16 cellular contexts compared by ENCODE assay signal in the genomic region with DNA sequence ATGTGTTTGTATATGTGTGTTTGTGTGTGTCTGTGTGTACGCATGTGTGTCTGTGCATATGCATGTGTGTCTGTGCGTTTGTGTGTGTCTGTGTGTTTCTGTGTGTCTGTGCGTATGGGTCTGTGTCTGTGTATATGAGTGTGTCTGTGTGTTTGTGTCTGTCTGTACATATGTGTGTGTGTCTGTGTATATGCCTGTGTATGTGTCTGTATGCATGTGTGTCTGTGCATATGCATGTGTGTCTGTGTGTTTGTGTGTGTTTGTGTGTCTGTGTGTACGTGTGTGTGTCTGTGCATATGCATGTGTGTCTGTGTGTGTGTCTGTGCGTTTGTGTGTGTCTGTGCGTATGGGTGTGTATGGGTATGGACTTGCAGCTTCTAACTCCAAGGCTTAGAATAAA.
A peak's percentile ranks its signal among the peaks of the same experiment; 100 is the strongest.
DNase-seq lines count a peak whose midpoint lies in the region; ATAC-seq, FAIRE-seq and TF ChIP-seq lines count a peak whose summit lies in the region.
"Had no signal": no experiment of that assay in that cellular context is flagged by ENCODE, and none has a peak within 500 bp of the region (broad histone marks: within the 10 kb centered on the region; RNA-seq: fewer than 3 reads in every experiment).

No MANE protein-coding gene starts in this region.

- H2AFZ ChIP-seq in IMR-90 (replicated peaks; ENCODE audit: low read length, poor library complexity): no peak overlapping the region
- H2AFZ ChIP-seq in mesenchymal stem cell (ENCODE audit: low read depth, low read length): no peak overlapping the region

- DNase-seq in activated naive CD4-positive, alpha-beta T cell treated with anti-CD3 and anti-CD28 coated beads for 36 hours: no peak
- DNase-seq in activated naive CD4-positive, alpha-beta T cell treated with anti-CD3 and anti-CD28 coated beads, Interleukin-2, amount 50 U/mL, for 72 hours (ENCODE audit: low spot score in 2 of 2): no peak
- DNase-seq in IMR-90 (no peak), mesenchymal stem cell (no peak), urothelium cell line (ENCODE audit: low spot score) (no peak), UCSD-AML1 (lab: John Stamatoyannopoulos, UW; ENCODE audit: unreplicated experiment) (no peak), cerebellar cortex (ENCODE audit: low spot score) (no peak)
- no peak for DNase-seq in effector CD8-positive, alpha-beta T cell (lab: John Stamatoyannopoulos, UW)
- DNase-seq: 8988T; AML-193; Caco-2; CD8-positive, alpha-beta memory T cell; DND-41; GDM1; H7 had no signal

- no peaks in the 10 kb centered on the region for H3K9me3 Mint-ChIP-seq in activated naive CD4-positive, alpha-beta T cell treated with anti-CD3 and anti-CD28 coated beads for 36 hours
- H3K9me3 Mint-ChIP-seq in activated naive CD4-positive, alpha-beta T cell treated with anti-CD3 and anti-CD28 coated beads, Interleukin-2, amount 50 U/mL, for 72 hours: peaks cover 3 to 6% of the 10 kb centered on the region in 2 donors

- TF ChIP-seq CTCF in IMR-90 (conservative IDR thresholded peaks at IDR 0.05; ENCODE audit: low read depth, low read length): no peak

- H3K14ac ChIP-seq in IMR-90 (replicated peaks; ENCODE audit: low read depth, low read length) (no peak overlapping the region; the same call in 1 of the 2 replicates), mesenchymal stem cell (ENCODE audit: low read length in 2 of 2) (peak overlapping the region in 1 of 2 experiments; percentile 82)

- intact Hi-C loops in activated naive CD4-positive, alpha-beta T cell treated with anti-CD3 and anti-CD28 coated beads for 36 hours (cut with micrococcal nuclease): no loop called here
- intact Hi-C loops in IMR-90 (cut with micrococcal nuclease): no loop called here

- dilution Hi-C loops in IMR-90 (cut with HindIII; ENCODE audit: low sequenced_read_pairs, unreplicated experiment): no loop called here

- POLR2A ChIA-PET in IMR-90 (lab: Charles Lee; ENCODE audit: unreplicated experiment): no interaction called here

- H2BK15ac ChIP-seq in IMR-90 (ENCODE audit: low read depth, low read length) (peak overlapping the region; percentile 56; the same call in 1 of the 3 replicates), mesenchymal stem cell (ENCODE audit: low read depth, poor library complexity, severe bottlenecking) (no peak overlapping the region)

- H4K8ac ChIP-seq in IMR-90 (ENCODE audit: low read depth in 2 of 2, low read length in 2 of 2): no peak overlapping the region; a peak in 1 of 4 replicates
- H4K8ac ChIP-seq in mesenchymal stem cell (ENCODE audit: low read length): peak overlapping the region; percentile 13

- no peak overlapping the region for H2BK12ac ChIP-seq in mesenchymal stem cell (ENCODE audit: low read length in 2 of 2)

- H3K4me1 Mint-ChIP-seq in activated naive CD4-positive, alpha-beta T cell treated with anti-CD3 and anti-CD28 coated beads for 36 hours (ENCODE audit: low read depth): peaks cover 11% of the 10 kb centered on the region
- H3K4me1 Mint-ChIP-seq: CD8-positive, alpha-beta memory T cell had no signal

- no TSS peak for BruUV-seq in IMR-90 (replicated peaks; lab: Mats Ljungman, UMichigan)

- peak overlapping the region; percentile 17; the same call in 1 of the 2 replicates for H4K91ac ChIP-seq in IMR-90 (ENCODE audit: insufficient read depth, low read depth, low read length)
- H4K91ac ChIP-seq in mesenchymal stem cell (ENCODE audit: low read length): no peak overlapping the region

- H2AK5ac ChIP-seq in IMR-90 (ENCODE audit: low read depth, low read length) (peak overlapping the region; percentile 79; the same call in 1 of the 2 replicates), mesenchymal stem cell (ENCODE audit: low read length, severe bottlenecking) (no peak overlapping the region)

- 97% methylated on average over 3 of the region's 6 CpGs; no CpG with 5 or more reads in 1 of the 2 experiments for WGBS in IMR-90 (ENCODE audit: extremely low coverage in 2 of 2, insufficient read length in 1 of 2), 2 experiments
- 71% methylated on average over 4 of the region's 6 CpGs for WGBS in mesenchymal stem cell

- H3K27ac ChIP-seq in IMR-90 (ENCODE audit: insufficient read depth, low read length): no peak overlapping the region
- H3K27ac ChIP-seq in mesenchymal stem cell (ENCODE audit: low read length, poor library complexity, severe bottlenecking): no peak overlapping the region
- H3K27ac ChIP-seq: BLaER1 had no signal

- peaks cover 6% of the 10 kb centered on the region for H3K9me1 ChIP-seq in IMR-90 (ENCODE audit: insufficient read depth, low read length)

- H2AK9ac ChIP-seq in IMR-90 (replicated peaks; ENCODE audit: low read depth, low read length, poor library complexity): no peak overlapping the region

- no peak overlapping the region for H2BK120ac ChIP-seq in IMR-90 (ENCODE audit: low read depth, low read length)
- no peak overlapping the region for H2BK120ac ChIP-seq in mesenchymal stem cell (ENCODE audit: low read depth, low read length)

- H2BK20ac ChIP-seq in IMR-90 (ENCODE audit: low read depth, low read length): no peak overlapping the region

- H2BK5ac ChIP-seq in IMR-90 (ENCODE audit: low read depth, low read length, poor library complexity, severe bottlenecking) (peak overlapping the region; percentile 77), mesenchymal stem cell (ENCODE audit: low read depth, low read length, poor library complexity, severe bottlenecking) (no peak overlapping the region)

- peak; percentile 93 for FAIRE-seq in urothelium cell line (lab: Jason Lieb, UNC)

- H3K79me1 ChIP-seq in IMR-90 (ENCODE audit: low read depth in 1 of 2, low read length in 2 of 2) (no peaks in the 10 kb centered on the region), mesenchymal stem cell (replicated peaks; ENCODE audit: low read length, poor library complexity, severe bottlenecking) (no peaks in the 10 kb centered on the region)

- H3K27me3 ChIP-seq in IMR-90 (ENCODE audit: control insufficient read depth, insufficient read depth, low read length): no peaks in the 10 kb centered on the region
- no peaks in the 10 kb centered on the region for H3K27me3 ChIP-seq in mesenchymal stem cell (ENCODE audit: control insufficient read depth in 1 of 2, insufficient read depth in 1 of 2, low read length in 2 of 2)
- H3K27me3 ChIP-seq: BLaER1 had no signal

- H3K23ac ChIP-seq in IMR-90 (ENCODE audit: low read depth, low read length) (no peak overlapping the region), mesenchymal stem cell (ENCODE audit: low read length in 2 of 2) (no peak overlapping the region)

- H3K4me2 ChIP-seq in IMR-90 (ENCODE audit: low read depth, low read length) (no peak overlapping the region), mesenchymal stem cell (ENCODE audit: low read length, poor library complexity, severe bottlenecking) (no peak overlapping the region)
- H3K4me2 ChIP-seq: BLaER1 had no signal

- peak overlapping the region; percentile 64; the same call in 1 of the 2 replicates for H3K18ac ChIP-seq in IMR-90 (ENCODE audit: low read depth, low read length)
- no peak overlapping the region for H3K18ac ChIP-seq in mesenchymal stem cell (ENCODE audit: low read depth in 1 of 2, low read length in 2 of 2)

- H3K9ac ChIP-seq in IMR-90 (ENCODE audit: low read depth, low read length) (no peak overlapping the region), mesenchymal stem cell (ENCODE audit: low read length) (no peak overlapping the region)
- H3K9ac ChIP-seq: BLaER1 had no signal

- no peak overlapping the region for H3K4me3 ChIP-seq in IMR-90 (ENCODE audit: insufficient read depth, low read depth, low read length)
- no peak overlapping the region for H3K4me3 ChIP-seq in mesenchymal stem cell (ENCODE audit: insufficient read depth in 1 of 2, low read depth in 1 of 2, low read length in 2 of 2)
- H3K4me3 ChIP-seq: BLaER1 had no signal

- no peak for TF ChIP-seq RAD21 in IMR-90 (IDR thresholded peaks at IDR 0.05; ENCODE audit: low read length)

- H4K20me1 ChIP-seq in IMR-90 (ENCODE audit: insufficient read depth, low read length): no peaks in the 10 kb centered on the region
- H4K20me1 ChIP-seq: BLaER1 had no signal

- peak overlapping the region; percentile 32 for H3K4ac ChIP-seq in IMR-90 (ENCODE audit: low read depth, low read length)
- H3K4ac ChIP-seq in mesenchymal stem cell (ENCODE audit: low read depth in 1 of 2, low read length in 2 of 2): no peak overlapping the region

- no peak overlapping the region for H3K56ac ChIP-seq in IMR-90 (ENCODE audit: extremely low read depth, insufficient read depth, low read length)

- peak overlapping the region; percentile 1 for H3K27ac Mint-ChIP-seq in activated naive CD4-positive, alpha-beta T cell treated with anti-CD3 and anti-CD28 coated beads for 36 hours
- H3K27ac Mint-ChIP-seq in activated naive CD4-positive, alpha-beta T cell treated with anti-CD3 and anti-CD28 coated beads, Interleukin-2, amount 50 U/mL, for 72 hours: no peak overlapping the region
- H3K27ac Mint-ChIP-seq: CD8-positive, alpha-beta memory T cell had no signal

- H3K36me3 ChIP-seq in IMR-90 (ENCODE audit: control insufficient read depth, insufficient read depth, low read length): no peaks in the 10 kb centered on the region
- no peaks in the 10 kb centered on the region for H3K36me3 ChIP-seq in mesenchymal stem cell (ENCODE audit: control insufficient read depth in 1 of 2, insufficient read depth in 2 of 2, low read depth in 1 of 2, low read length in 2 of 2)
- H3K36me3 ChIP-seq: BLaER1 had no signal

- peaks cover 3% of the 10 kb centered on the region; the same call in 1 of the 2 replicates for H3K4me1 ChIP-seq in IMR-90 (ENCODE audit: control insufficient read depth, insufficient read depth, low read length)
- no peaks in the 10 kb centered on the region for H3K4me1 ChIP-seq in mesenchymal stem cell (ENCODE audit: control insufficient read depth, insufficient read depth, low read depth, low read length)
- H3K4me1 ChIP-seq: BLaER1 had no signal

- no peaks in the 10 kb centered on the region for H3K36me3 Mint-ChIP-seq in activated naive CD4-positive, alpha-beta T cell treated with anti-CD3 and anti-CD28 coated beads for 36 hours (ENCODE audit: low read depth)
- H3K36me3 Mint-ChIP-seq in activated naive CD4-positive, alpha-beta T cell treated with anti-CD3 and anti-CD28 coated beads, Interleukin-2, amount 50 U/mL, for 72 hours: no peaks in the 10 kb centered on the region
- H3K36me3 Mint-ChIP-seq: CD8-positive, alpha-beta memory T cell had no signal

- no peak overlapping the region for H3K4me3 Mint-ChIP-seq in activated naive CD4-positive, alpha-beta T cell treated with anti-CD3 and anti-CD28 coated beads for 36 hours
- H3K4me3 Mint-ChIP-seq: CD8-positive, alpha-beta memory T cell had no signal

- peak overlapping the region; percentile 43; the same call in 1 of the 2 replicates for H4K5ac ChIP-seq in IMR-90 (ENCODE audit: low read depth, low read length)

- H3K9me3 ChIP-seq in IMR-90 (ENCODE audit: control insufficient read depth, insufficient read depth, low read length) (no peaks in the 10 kb centered on the region), mesenchymal stem cell (ENCODE audit: control insufficient read depth, low read length) (peaks cover 3% of the 10 kb centered on the region)
- H3K9me3 ChIP-seq: Caco-2 had no signal

- no peak for ATAC-seq in activated naive CD4-positive, alpha-beta T cell treated with anti-CD3 and anti-CD28 coated beads, Interleukin-2, amount 50 U/mL, for 72 hours
- ATAC-seq in IMR-90 (ENCODE audit: low read depth): no peak

- CTCF ChIA-PET in activated naive CD4-positive, alpha-beta T cell treated with anti-CD3 and anti-CD28 coated beads for 36 hours (lab: Charles Lee): interaction anchor here (0.8 kb wide), 1 partner anchor 9 kb away, joined by 4 read pairs; no protein-coding TSS in a partner anchor
- CTCF ChIA-PET in IMR-90 (lab: Yijun Ruan, JAX): no interaction called here

- no peak for TF ChIP-seq POLR2A in IMR-90 (IDR thresholded peaks at IDR 0.05; ENCODE audit: low read depth, low read length)

- in situ Hi-C loops in IMR-90 (cut with MboI; ENCODE audit: low sequenced_read_pairs): no loop called here

- no peaks in the 10 kb centered on the region for H3K27me3 Mint-ChIP-seq in activated naive CD4-positive, alpha-beta T cell treated with anti-CD3 and anti-CD28 coated beads for 36 hours (ENCODE audit: low read depth)
